ENCODE assay signal across 17 cellular contexts in genomic region chr19:13693933-13694332, GRCh38.
A peak's percentile ranks its signal among the peaks of the same experiment; 100 is the strongest.
DNase-seq lines count a peak whose midpoint lies in the region; ATAC-seq lines count a peak whose summit lies in the region.
"Had no signal": no experiment of that assay in that cellular context is flagged by ENCODE, and none has a peak within 500 bp of the region (broad histone marks: within the 10 kb centered on the region; RNA-seq: fewer than 3 reads in every experiment).

No MANE protein-coding gene starts in this region.

- no peaks in the 10 kb centered on the region for H3K4me1 Mint-ChIP-seq in activated naive CD4-positive, alpha-beta T cell treated with anti-CD3 and anti-CD28 coated beads for 36 hours (ENCODE audit: low read depth)

- H3K27ac Mint-ChIP-seq in activated naive CD4-positive, alpha-beta T cell treated with anti-CD3 and anti-CD28 coated beads for 36 hours: no peak overlapping the region
- peak overlapping the region in 1 of 2 donors; percentile 32 for H3K27ac Mint-ChIP-seq in activated naive CD4-positive, alpha-beta T cell treated with anti-CD3 and anti-CD28 coated beads, Interleukin-2, amount 50 U/mL, for 72 hours

- no peaks in the 10 kb centered on the region for H3K4me1 ChIP-seq in aorta (ENCODE audit: control insufficient read depth in 1 of 2, insufficient read depth in 2 of 2, low read length in 2 of 2)

- no peaks in the 10 kb centered on the region for H3K9me3 ChIP-seq in aorta (ENCODE audit: control insufficient read depth, low read length)

- H3K27ac ChIP-seq in aorta (ENCODE audit: low read depth in 1 of 2, low read length in 2 of 2): no peak overlapping the region

- H3K36me3 Mint-ChIP-seq in activated naive CD4-positive, alpha-beta T cell treated with anti-CD3 and anti-CD28 coated beads for 36 hours (ENCODE audit: low read depth): no peaks in the 10 kb centered on the region
- no peaks in the 10 kb centered on the region for H3K36me3 Mint-ChIP-seq in activated naive CD4-positive, alpha-beta T cell treated with anti-CD3 and anti-CD28 coated beads, Interleukin-2, amount 50 U/mL, for 72 hours

- H3K4me3 Mint-ChIP-seq in activated naive CD4-positive, alpha-beta T cell treated with anti-CD3 and anti-CD28 coated beads for 36 hours: no peak overlapping the region

- H3K27me3 ChIP-seq in aorta (ENCODE audit: control insufficient read depth in 1 of 2, insufficient read depth in 2 of 2, low read length in 1 of 2): no peaks in the 10 kb centered on the region

- H3K9me3 Mint-ChIP-seq in activated naive CD4-positive, alpha-beta T cell treated with anti-CD3 and anti-CD28 coated beads for 36 hours: no peaks in the 10 kb centered on the region
- H3K9me3 Mint-ChIP-seq in activated naive CD4-positive, alpha-beta T cell treated with anti-CD3 and anti-CD28 coated beads, Interleukin-2, amount 50 U/mL, for 72 hours: no peaks in the 10 kb centered on the region

- ATAC-seq in activated naive CD4-positive, alpha-beta T cell treated with anti-CD3 and anti-CD28 coated beads, Interleukin-2, amount 50 U/mL, for 72 hours: no peak
- ATAC-seq in HG03521 (IDR thresholded peaks at IDR 0.05; ENCODE audit: unreplicated experiment): no peak
- ATAC-seq in aorta (ENCODE audit: low FRiP score): no peak
- ATAC-seq: GM12878, PC-3 had no signal

- no peak overlapping the region for H3K4me3 ChIP-seq in aorta (ENCODE audit: low read length in 2 of 2)
- H3K4me3 ChIP-seq: GM12878 had no signal

- WGBS in aorta, 2 donors: 94 to 95% methylated on average over 3 of the region's 3 CpGs

- H3K27me3 Mint-ChIP-seq in activated naive CD4-positive, alpha-beta T cell treated with anti-CD3 and anti-CD28 coated beads for 36 hours (ENCODE audit: low read depth): peaks cover 13% of the 10 kb centered on the region

- CTCF ChIA-PET in activated naive CD4-positive, alpha-beta T cell treated with anti-CD3 and anti-CD28 coated beads for 36 hours (lab: Charles Lee): interaction anchor here (0.7 kb wide), 1 partner anchor 16 kb away, joined by 3 read pairs; no protein-coding TSS in a partner anchor

- DNase-seq in ELF-1 (ENCODE audit: low read depth, low spot score): peak; percentile 80
- peak; percentile 84 for DNase-seq in NCI-H146 treated with DMSO at 0.1 percent for 48 hours (lab: John Stamatoyannopoulos, UW; ENCODE audit: unreplicated experiment)
- peak; percentile 97 for DNase-seq in NCI-H69 (lab: John Stamatoyannopoulos, UW)
- DNase-seq in islet precursor cell: peak; percentile 61
- no peak for DNase-seq in activated naive CD4-positive, alpha-beta T cell treated with anti-CD3 and anti-CD28 coated beads for 36 hours
- DNase-seq in activated naive CD4-positive, alpha-beta T cell treated with anti-CD3 and anti-CD28 coated beads, Interleukin-2, amount 50 U/mL, for 72 hours (ENCODE audit: low spot score in 2 of 2): no peak
- no peak for DNase-seq in aorta
- DNase-seq: AML-193, HCEC 1CT, IMR-90, NCI-H1048, NCI-H2029 treated with DMSO at 0.1 percent for 48 hours, NCI-H510A, PC-3, T-helper 9 cell had no signal

- H3K36me3 ChIP-seq in aorta (ENCODE audit: control insufficient read depth in 1 of 2, insufficient read depth in 2 of 2, low read length in 1 of 2): no peaks in the 10 kb centered on the region

- intact Hi-C loops in activated naive CD4-positive, alpha-beta T cell treated with anti-CD3 and anti-CD28 coated beads for 36 hours (cut with micrococcal nuclease): no loop called here
- intact Hi-C loops in aorta (cut with DNase I): no loop called here

Comparison
In these comparisons a context has a peak if more than half of its experiments do, and no peak if none do; other contexts are left out.
1. DNase-seq: peak in ELF-1 (single experiment), NCI-H146 treated with DMSO at 0.1 percent for 48 hours (single experiment), NCI-H69 (single experiment) and islet precursor cell (single experiment); none in activated naive CD4-positive, alpha-beta T cell treated with anti-CD3 and anti-CD28 coated beads for 36 hours (single experiment), activated naive CD4-positive, alpha-beta T cell treated with anti-CD3 and anti-CD28 coated beads, Interleukin-2, amount 50 U/mL, for 72 hours (0 of 2) and aorta (0 of 2).